In the genomic region with DNA sequence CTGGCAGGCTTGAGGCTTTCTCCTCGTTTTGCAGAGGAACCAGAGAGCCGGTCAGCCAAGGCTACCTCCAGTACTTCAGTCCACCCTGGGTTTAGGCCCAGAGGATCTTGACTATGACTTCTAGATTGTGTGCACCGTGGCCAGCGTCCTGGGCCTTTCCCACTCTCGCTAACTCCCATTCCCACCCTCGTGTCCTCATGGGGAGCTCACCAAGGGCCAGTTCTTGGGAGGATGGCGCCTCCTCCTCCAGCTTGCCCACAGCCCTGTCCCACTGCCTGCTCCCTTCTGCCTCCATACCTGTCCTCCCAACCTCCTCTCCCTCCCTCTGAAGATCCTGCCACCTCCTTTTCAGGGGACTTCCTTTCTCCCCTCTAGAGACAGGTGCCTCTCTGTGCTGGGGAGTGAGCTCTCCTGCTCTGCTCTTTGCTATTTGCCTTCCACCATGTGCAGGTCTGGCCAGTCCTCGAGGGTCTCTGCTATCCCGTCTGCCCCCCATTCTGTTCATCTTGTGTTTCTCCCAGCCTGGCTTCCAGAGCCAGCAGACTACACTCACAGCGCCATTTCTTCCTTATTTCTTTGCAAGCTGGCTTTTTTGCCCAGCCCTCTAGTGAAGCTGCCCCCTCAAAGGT, we compare ENCODE assay signal across 21 cellular contexts. TPM values are rescaled to one million over a fixed set of nuclear protein-coding genes. Genes with fewer than 3 reads are reported as not detected.
A peak's percentile ranks its signal among the peaks of the same experiment; 100 is the strongest.
DNase-seq lines count a peak whose midpoint lies in the region; TF ChIP-seq lines count a peak whose summit lies in the region.
"Had no signal": no experiment of that assay in that cellular context is flagged by ENCODE, and none has a peak within 500 bp of the region (broad histone marks: within the 10 kb centered on the region; RNA-seq: fewer than 3 reads in every experiment).

No MANE protein-coding gene starts in this region.

- H3K27ac ChIP-seq in right atrium auricular region (no peak overlapping the region), trophoblast cell (ENCODE audit: low read depth, low read length) (no peak overlapping the region)
- H3K27ac ChIP-seq: A549, RWPE1, SK-N-MC had no signal

- WGBS in trophoblast cell (ENCODE audit: extremely low coverage, insufficient coverage, insufficient read length): no CpG with 5 or more reads among the region's 10 CpGs

- H3K27ac Mint-ChIP-seq in activated T-helper 1 cell treated with anti-CD3 and anti-CD28 coated beads, Interleukin-12 subunit alpha, Interleukin-12 subunit beta, Interleukin-2, Interleukin-4 antibody, amounts not matched to agents 30 ng/mL and 10 ng/mL and 1 ng/mL, durations not matched to agents 14 hours and 24 hours and 36 hours: no peak overlapping the region
- H3K27ac Mint-ChIP-seq: GM23338 had no signal

- H2BK5ac ChIP-seq in trophoblast cell (ENCODE audit: low read depth, low read length, poor library complexity): no peak overlapping the region

- peaks cover under 1% of the 10 kb centered on the region for H3K36me3 Mint-ChIP-seq in activated T-helper 1 cell treated with anti-CD3 and anti-CD28 coated beads, Interleukin-12 subunit alpha, Interleukin-12 subunit beta, Interleukin-2, Interleukin-4 antibody, amounts not matched to agents 30 ng/mL and 10 ng/mL and 1 ng/mL, durations not matched to agents 14 hours and 24 hours and 36 hours (ENCODE audit: low read depth)

- H3K27me3 ChIP-seq in right atrium auricular region (no peaks in the 10 kb centered on the region), trophoblast cell (ENCODE audit: insufficient read depth, low read length) (no peaks in the 10 kb centered on the region)
- H3K27me3 ChIP-seq: BE2C, MG63 had no signal

- H2BK12ac ChIP-seq in trophoblast cell (ENCODE audit: low read length): peak overlapping the region; percentile 10

- no peak overlapping the region for H3K9ac ChIP-seq in trophoblast cell (ENCODE audit: low read length)

- no peak overlapping the region for H3K23ac ChIP-seq in trophoblast cell (ENCODE audit: low read length)

- intact Hi-C loops in cardiac septum (cut with DNase I): no loop called here
- intact Hi-C loops in activated T-helper 1 cell treated with anti-CD3 and anti-CD28 coated beads, Interleukin-12 subunit alpha, Interleukin-12 subunit beta, Interleukin-2, Interleukin-4 antibody, amounts not matched to agents 30 ng/mL and 10 ng/mL and 1 ng/mL, durations not matched to agents 14 hours and 24 hours and 36 hours (cut with micrococcal nuclease): no loop called here

- H3K4me3 ChIP-seq in right atrium auricular region (no peak overlapping the region), trophoblast cell (ENCODE audit: low read depth, low read length) (no peak overlapping the region)
- H3K4me3 ChIP-seq: A549, GM23338, MG63, SK-N-MC had no signal

- no peak overlapping the region for H4K12ac ChIP-seq in trophoblast cell (ENCODE audit: low read depth, low read length)

- H3K36me3 ChIP-seq in right atrium auricular region (no peaks in the 10 kb centered on the region), trophoblast cell (ENCODE audit: control insufficient read depth in 1 of 2, insufficient read depth in 2 of 2, low read length in 2 of 2) (no peaks in the 10 kb centered on the region)
- H3K36me3 ChIP-seq: BE2C, MG63 had no signal

- peaks cover 10% of the 10 kb centered on the region for H3K79me2 ChIP-seq in trophoblast cell (ENCODE audit: control insufficient read depth, insufficient read depth, low read length, poor library complexity)

- no peak for TF ChIP-seq CTCF in right atrium auricular region (IDR thresholded peaks at IDR 0.05)

- no peak overlapping the region for H3K4me2 ChIP-seq in trophoblast cell (ENCODE audit: low read length)
- H3K4me2 ChIP-seq: A549, GM23338 had no signal

- DNase-seq in cardiac septum (ENCODE audit: low spot score) (peak; percentile 41), right atrium auricular region (ENCODE audit: low spot score) (no peak), cerebellum (ENCODE audit: low spot score) (peak; percentile 30), trophoblast cell (no peak), activated gamma-delta T cell (lab: John Stamatoyannopoulos, UW) (no peak), HuH-7.5 (ENCODE audit: low spot score) (no peak)
- DNase-seq in activated T-helper 1 cell treated with anti-CD3 and anti-CD28 coated beads, Interleukin-12 subunit alpha, Interleukin-12 subunit beta, Interleukin-2, Interleukin-4 antibody, amounts not matched to agents 30 ng/mL and 10 ng/mL and 1 ng/mL, durations not matched to agents 14 hours and 24 hours and 36 hours (ENCODE audit: low spot score): no peak
- DNase-seq: BE2C, EL, GF-D8, HCEC 1CT, MG63, NCI-H1417 treated with DMSO at 0.1 percent for 48 hours, NCI-H187 treated with DMSO at 0.1 percent for 48 hours, NCI-H2107, NCI-H69, SHP77 treated with DMSO at 0.1 percent for 48 hours had no signal

- H3K79me1 ChIP-seq in trophoblast cell (ENCODE audit: low read length): peaks cover 14% of the 10 kb centered on the region

- no peak overlapping the region for H4K8ac ChIP-seq in trophoblast cell (ENCODE audit: low read depth, low read length)

- H3K9me3 Mint-ChIP-seq in activated T-helper 1 cell treated with anti-CD3 and anti-CD28 coated beads, Interleukin-12 subunit alpha, Interleukin-12 subunit beta, Interleukin-2, Interleukin-4 antibody, amounts not matched to agents 30 ng/mL and 10 ng/mL and 1 ng/mL, durations not matched to agents 14 hours and 24 hours and 36 hours: no peaks in the 10 kb centered on the region
- H3K9me3 Mint-ChIP-seq: GM23338 had no signal

- peaks cover 17% of the 10 kb centered on the region for H3K27me3 Mint-ChIP-seq in activated T-helper 1 cell treated with anti-CD3 and anti-CD28 coated beads, Interleukin-12 subunit alpha, Interleukin-12 subunit beta, Interleukin-2, Interleukin-4 antibody, amounts not matched to agents 30 ng/mL and 10 ng/mL and 1 ng/mL, durations not matched to agents 14 hours and 24 hours and 36 hours (ENCODE audit: insufficient read depth)

- H3K14ac ChIP-seq in trophoblast cell (ENCODE audit: low read length): no peak overlapping the region

- no peak overlapping the region for H3K4me3 Mint-ChIP-seq in activated T-helper 1 cell treated with anti-CD3 and anti-CD28 coated beads, Interleukin-12 subunit alpha, Interleukin-12 subunit beta, Interleukin-2, Interleukin-4 antibody, amounts not matched to agents 30 ng/mL and 10 ng/mL and 1 ng/mL, durations not matched to agents 14 hours and 24 hours and 36 hours
- H3K4me3 Mint-ChIP-seq: GM23338 had no signal

- no peaks in the 10 kb centered on the region for H3K9me3 ChIP-seq in right atrium auricular region
- peaks cover 2% of the 10 kb centered on the region for H3K9me3 ChIP-seq in trophoblast cell (ENCODE audit: insufficient read depth, low read depth, low read length)
- H3K9me3 ChIP-seq: A549, BE2C, MG63 had no signal

- no peak overlapping the region for H3K18ac ChIP-seq in trophoblast cell (ENCODE audit: low read length)

- H2AFZ ChIP-seq in trophoblast cell (ENCODE audit: insufficient read depth, low read length, poor library complexity): no peak overlapping the region

- H2AK5ac ChIP-seq in trophoblast cell (ENCODE audit: low read length): peak overlapping the region; percentile 11

- H3K4me1 Mint-ChIP-seq in activated T-helper 1 cell treated with anti-CD3 and anti-CD28 coated beads, Interleukin-12 subunit alpha, Interleukin-12 subunit beta, Interleukin-2, Interleukin-4 antibody, amounts not matched to agents 30 ng/mL and 10 ng/mL and 1 ng/mL, durations not matched to agents 14 hours and 24 hours and 36 hours (ENCODE audit: low read depth): peaks cover 18% of the 10 kb centered on the region

- no peak overlapping the region for H3K4ac ChIP-seq in trophoblast cell (ENCODE audit: low read depth, low read length)

- peaks cover 0 to 8% of the 10 kb centered on the region in 2 donors for H3K4me1 ChIP-seq in right atrium auricular region
- peaks cover 6 to 7% of the 10 kb centered on the region in 2 experiments for H3K4me1 ChIP-seq in trophoblast cell (ENCODE audit: control insufficient read depth in 1 of 2, insufficient read depth in 2 of 2, low read length in 2 of 2)
- H3K4me1 ChIP-seq: BE2C had no signal

- no peak overlapping the region for H4K91ac ChIP-seq in trophoblast cell (ENCODE audit: low read depth, low read length)

- H2BK120ac ChIP-seq in trophoblast cell (ENCODE audit: insufficient read depth, low read length, poor library complexity): no peak overlapping the region

RNA-seq across cellular contexts. Expression of a gene that starts 4.4 kb away (rescaled TPM):
- total RNA-seq in cardiac septum (24.0 TPM), right atrium auricular region (10 to 100 TPM; 10.1 to 20.0 TPM), cerebellum (68.6 TPM)
- polyA plus RNA-seq in trophoblast cell (2013): 22.0 and 25.0 TPM in 2 replicates
- total RNA-seq in activated T-helper 1 cell treated with anti-CD3 and anti-CD28 coated beads, Interleukin-12 subunit alpha, Interleukin-12 subunit beta, Interleukin-2, Interleukin-4 antibody, amounts not matched to agents 30 ng/mL and 10 ng/mL and 1 ng/mL, durations not matched to agents 14 hours and 24 hours and 36 hours: 29.0 and 31.2 TPM in 2 replicates

Comparison
In these comparisons a context has a peak if more than half of its experiments do, and no peak if none do; other contexts are left out.
1. DNase-seq: peak in cardiac septum (single experiment) and cerebellum (single experiment); none in right atrium auricular region (single experiment), trophoblast cell (0 of 2), activated gamma-delta T cell (single experiment), HuH-7.5 (single experiment) and activated T-helper 1 cell treated with anti-CD3 and anti-CD28 coated beads, Interleukin-12 subunit alpha, Interleukin-12 subunit beta, Interleukin-2, Interleukin-4 antibody, amounts not matched to agents 30 ng/mL and 10 ng/mL and 1 ng/mL, durations not matched to agents 14 hours and 24 hours and 36 hours (single experiment).